In the genomic region with DNA sequence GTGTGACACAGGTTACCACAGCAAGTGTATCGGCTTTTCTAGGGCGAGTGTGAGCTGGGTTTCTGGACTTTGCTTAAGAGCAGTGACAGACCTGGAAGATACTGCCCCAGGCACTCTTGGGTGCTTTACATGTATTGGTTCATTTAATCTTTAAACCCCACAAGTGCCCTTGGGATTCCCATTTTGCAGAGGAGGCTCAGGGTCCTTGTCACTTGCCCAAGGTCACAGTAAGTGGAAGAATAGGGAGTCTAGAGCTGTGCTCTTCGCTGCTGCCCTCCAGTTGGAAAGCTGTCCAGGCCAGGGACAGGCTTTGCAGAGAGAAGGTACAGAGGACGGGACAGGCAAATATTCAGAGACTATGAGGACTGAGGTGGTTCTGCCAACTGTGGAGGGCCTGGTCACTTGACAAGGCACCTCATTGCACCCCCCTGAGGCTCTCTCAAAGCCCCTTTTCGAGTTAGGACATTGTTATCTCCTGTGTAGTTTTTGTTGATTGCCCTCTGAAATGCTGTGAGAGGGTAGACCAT, we compare ENCODE assay signal across 11 cellular contexts. TPM values are rescaled to one million over a fixed set of nuclear protein-coding genes. Genes with fewer than 3 reads are reported as not detected.
A peak's percentile ranks its signal among the peaks of the same experiment; 100 is the strongest.
DNase-seq lines count a peak whose midpoint lies in the region; ATAC-seq and TF ChIP-seq lines count a peak whose summit lies in the region.
"Had no signal": no experiment of that assay in that cellular context is flagged by ENCODE, and none has a peak within 500 bp of the region (broad histone marks: within the 10 kb centered on the region; RNA-seq: fewer than 3 reads in every experiment).

No MANE protein-coding gene starts in this region.

- TF ChIP-seq CTCF in CD8-positive, alpha-beta T cell (IDR thresholded peaks at IDR 0.05) = no peak
- TF ChIP-seq CTCF in PC-3 (conservative IDR thresholded peaks at IDR 0.05; ENCODE audit: low read depth, low read length) (no peak), colonic mucosa (IDR thresholded peaks at IDR 0.05) (no peak), sigmoid colon (IDR thresholded peaks at IDR 0.05) (no peak)

- H3K79me2 ChIP-seq in PC-3 (ENCODE audit: low read length) = no peaks in the 10 kb centered on the region

- ATAC-seq in CD8-positive, alpha-beta T cell = no peak
- ATAC-seq in PC-3 (no peak), GM21423 (IDR thresholded peaks at IDR 0.05; ENCODE audit: unreplicated experiment) (no peak)

- peaks cover 82% of the 10 kb centered on the region for H3K4me1 ChIP-seq in CD8-positive, alpha-beta T cell (ENCODE audit: insufficient read depth, low read length)
- H3K4me1 ChIP-seq in PC-3 (ENCODE audit: insufficient read depth, low read length) (peaks cover 18% of the 10 kb centered on the region), colonic mucosa (peaks cover 18% of the 10 kb centered on the region), sigmoid colon (peaks cover 0 to 59% (median 51%) of the 10 kb centered on the region in 4 donors)

- peaks cover 20% of the 10 kb centered on the region for H3K36me3 Mint-ChIP-seq in CD8-positive, alpha-beta T cell

- no peaks in the 10 kb centered on the region for H3F3A ChIP-seq in PC-3 (ENCODE audit: low read length, unreplicated experiment)

- no peak overlapping the region for H3K4me3 ChIP-seq in CD8-positive, alpha-beta T cell (ENCODE audit: low read depth, low read length)
- H3K4me3 ChIP-seq in PC-3 (ENCODE audit: low read length) = no peak overlapping the region
- H3K4me3 ChIP-seq in colonic mucosa = no peak overlapping the region
- no peak overlapping the region for H3K4me3 ChIP-seq in sigmoid colon
- H3K4me3 ChIP-seq: skin epidermis had no signal

- H3K27ac Mint-ChIP-seq in CD8-positive, alpha-beta T cell = peak overlapping the region; percentile 94

- H3K9me3 Mint-ChIP-seq in CD8-positive, alpha-beta T cell = no peaks in the 10 kb centered on the region

- CTCF ChIA-PET in CD8-positive, alpha-beta T cell (lab: Charles Lee) = interaction anchor here (0.8 to 3.4 kb wide), 8 partner anchors 12 to 59 kb away, joined by 3 to 47 read pairs (median 21); a partner anchor contains a TSS
- CTCF ChIA-PET in PC-3 (lab: Charles Lee) = no interaction called here

- DNase-seq in CD8-positive, alpha-beta T cell = no peak
- DNase-seq in PC-3 = no peak
- DNase-seq in colonic mucosa = peak; percentile 27
- no peak for DNase-seq in sigmoid colon
- no peak for DNase-seq in KG1 (lab: John Stamatoyannopoulos, UW)
- no peak for DNase-seq in HUDEP-2 (lab: John Stamatoyannopoulos, UW; ENCODE audit: unreplicated experiment in 76 of 76)
- DNase-seq in NCI-H526 treated with DMSO at 0.1 percent for 48 hours (lab: John Stamatoyannopoulos, UW) = no peak
- DNase-seq: activated effector memory CD4-positive, alpha-beta T cell treated with Interleukin-2 at 50 U/mL for 16 hours; DMS79 had no signal

- no peaks in the 10 kb centered on the region for H3K9me3 ChIP-seq in CD8-positive, alpha-beta T cell (ENCODE audit: low read length)
- no peaks in the 10 kb centered on the region for H3K9me3 ChIP-seq in PC-3 (ENCODE audit: low read length)
- no peaks in the 10 kb centered on the region for H3K9me3 ChIP-seq in colonic mucosa
- H3K9me3 ChIP-seq in sigmoid colon = no peaks in the 10 kb centered on the region

- H3K4me3 Mint-ChIP-seq in CD8-positive, alpha-beta T cell = peak overlapping the region; percentile 29

- H2AFZ ChIP-seq in PC-3 (ENCODE audit: low read length) = no peak overlapping the region

- no peaks in the 10 kb centered on the region for H3K9me2 ChIP-seq in PC-3 (replicated peaks; ENCODE audit: low read length)

- no peak for TF ChIP-seq EP300 in sigmoid colon (IDR thresholded peaks at IDR 0.05)

- H3K27me3 Mint-ChIP-seq in CD8-positive, alpha-beta T cell (ENCODE audit: low read depth) = no peaks in the 10 kb centered on the region

- no TSS peak for BruUV-seq in PC-3 (replicated peaks; lab: Mats Ljungman, UMichigan)

- H3K9ac ChIP-seq in PC-3 (ENCODE audit: low read length) = no peak overlapping the region
- H3K9ac ChIP-seq in colonic mucosa (ENCODE audit: low read depth in 2 of 2, low read length in 2 of 2) = peak overlapping the region; percentile 33 to 68

- intact Hi-C loops in CD8-positive, alpha-beta T cell (cut with DNase I, micrococcal nuclease) = loop anchor here in 1 of 2 experiments (2.0 kb wide), 1 partner anchor 22 kb away; no protein-coding TSS in a partner anchor
- intact Hi-C loops in PC-3 (cut with micrococcal nuclease) = no loop called here
- intact Hi-C loops in colonic mucosa (cut with DNase I) = no loop called here
- intact Hi-C loops in sigmoid colon (cut with DNase I) = no loop called here

- no peak overlapping the region for H3K27ac ChIP-seq in CD8-positive, alpha-beta T cell (ENCODE audit: low read depth, low read length)
- peak overlapping the region; percentile 36; the same call in 1 of the 2 replicates for H3K27ac ChIP-seq in PC-3 (ENCODE audit: low read length)
- peak overlapping the region; percentile 86 for H3K27ac ChIP-seq in colonic mucosa
- peak overlapping the region; percentile 77 to 83 (median 80) for H3K27ac ChIP-seq in sigmoid colon

- no peaks in the 10 kb centered on the region for H3K36me3 ChIP-seq in CD8-positive, alpha-beta T cell (ENCODE audit: insufficient read depth, low read length)
- H3K36me3 ChIP-seq in PC-3 (ENCODE audit: low read depth, low read length) = peaks cover 8% of the 10 kb centered on the region
- H3K36me3 ChIP-seq in colonic mucosa = no peaks in the 10 kb centered on the region
- H3K36me3 ChIP-seq in sigmoid colon = peaks cover 0 to 7% (median 0%) of the 10 kb centered on the region in 4 donors

- H3K27me3 ChIP-seq in CD8-positive, alpha-beta T cell (ENCODE audit: insufficient read depth, low read length) = no peaks in the 10 kb centered on the region
- H3K27me3 ChIP-seq in PC-3 (ENCODE audit: low read length) (no peaks in the 10 kb centered on the region), colonic mucosa (no peaks in the 10 kb centered on the region), sigmoid colon (no peaks in the 10 kb centered on the region)

- 32 to 75% methylated on average over 5 of the region's 5 CpGs for WGBS in sigmoid colon, 2 donors

- no peak for TF ChIP-seq POLR2A in sigmoid colon (IDR thresholded peaks at IDR 0.05)

- H3K4me1 Mint-ChIP-seq in CD8-positive, alpha-beta T cell (ENCODE audit: low read depth) = peaks cover 71% of the 10 kb centered on the region

- POLR2A ChIA-PET in CD8-positive, alpha-beta T cell (lab: Charles Lee) = interaction anchor here (0.6 to 5.1 kb wide), 8 partner anchors 11 to 75 kb away, joined by 3 to 47 read pairs (median 3); a partner anchor contains a TSS
- POLR2A ChIA-PET in PC-3 (lab: Charles Lee; ENCODE audit: unreplicated experiment) = no interaction called here

- no peak overlapping the region for H3K4me2 ChIP-seq in PC-3 (ENCODE audit: low read length)

- H4K20me1 ChIP-seq in PC-3 (ENCODE audit: low read length) = no peaks in the 10 kb centered on the region

RNA-seq across cellular contexts. Expression of a gene that starts 42.4 kb away (rescaled TPM):
- 10 to 100 TPM; 29.3 to 30.2 TPM for total RNA-seq in CD8-positive, alpha-beta T cell
- total RNA-seq in PC-3 (2014; rRNA removed) (2.4 and 2.9 TPM in 2 replicates), colonic mucosa (10 to 100 TPM; 19.5 to 21.7 TPM), sigmoid colon (1 to 10 TPM; 2.5 to 5.4 (median 4.2) TPM)
- 10 to 100 TPM; 16.2 to 39.5 (median 19.7) TPM for polyA plus RNA-seq in sigmoid colon

RNA-seq across cellular contexts. Expression of a gene that starts 57.9 kb away (rescaled TPM):
- total RNA-seq in CD8-positive, alpha-beta T cell = 10 to 100 TPM; 22.4 TPM
- 99.7 and 134 TPM in 2 replicates for total RNA-seq in PC-3 (2014; rRNA removed)
- 10 to 100 TPM; 64.5 to 92.0 TPM for total RNA-seq in colonic mucosa
- total RNA-seq in sigmoid colon = 100 to 1,000 TPM; 109 to 191 (median 161) TPM
- polyA plus RNA-seq in sigmoid colon = 10 to 100 TPM; 50.5 to 82.6 (median 57.3) TPM
